13 cellular contexts compared by ENCODE assay signal in the genomic region with DNA sequence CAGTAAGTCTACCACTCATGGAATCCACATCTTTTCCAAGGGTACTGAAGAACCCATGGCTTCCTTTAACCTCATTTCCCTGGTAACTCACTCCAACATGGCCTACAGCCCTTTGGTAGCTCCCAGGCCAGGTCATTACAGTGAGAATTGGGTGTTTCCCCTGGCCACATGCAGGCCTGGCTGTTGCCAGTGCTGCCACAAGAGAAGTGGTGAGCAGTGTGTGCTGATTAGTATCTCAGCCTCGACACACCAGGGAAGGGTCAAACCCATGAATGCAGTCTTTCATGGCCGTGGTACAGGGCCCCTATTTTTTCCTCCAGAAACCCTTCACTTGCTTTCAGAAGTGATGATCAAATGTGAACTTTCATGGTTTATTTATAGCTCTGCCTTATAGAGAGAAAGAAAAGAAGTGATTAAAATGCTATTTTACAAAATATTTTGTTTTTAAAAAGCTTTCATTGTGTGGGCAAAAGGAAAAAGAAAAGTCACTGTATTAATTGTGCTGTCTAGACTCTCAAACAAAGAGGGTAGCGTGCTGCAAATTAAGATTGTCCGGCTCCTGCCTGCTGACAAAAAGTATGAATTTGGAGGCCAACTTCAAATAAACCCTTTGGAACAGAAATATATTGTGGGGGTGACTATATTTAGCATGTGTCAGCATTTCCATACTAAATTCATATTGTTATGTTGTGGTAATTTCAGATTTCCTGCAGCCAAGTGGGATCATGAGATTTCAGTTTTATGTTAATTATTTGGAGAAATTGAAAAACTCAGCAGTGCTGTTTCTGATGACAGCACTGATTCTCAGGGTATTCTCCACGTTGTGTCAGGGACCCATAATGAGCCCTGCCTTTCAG.
DNase-seq lines count a peak whose midpoint lies in the region; ATAC-seq lines count a peak whose summit lies in the region.
"Had no signal": no experiment of that assay in that cellular context is flagged by ENCODE, and none has a peak within 500 bp of the region (broad histone marks: within the 10 kb centered on the region; RNA-seq: fewer than 3 reads in every experiment).

No MANE protein-coding gene starts in this region.

- ATAC-seq in GM18498 (IDR thresholded peaks at IDR 0.05; ENCODE audit: unreplicated experiment), result peak; percentile 80
- peak; percentile 39 for ATAC-seq in GM21515 (IDR thresholded peaks at IDR 0.05; ENCODE audit: unreplicated experiment)
- ATAC-seq in HG03432 (IDR thresholded peaks at IDR 0.05; ENCODE audit: unreplicated experiment), result peak; percentile 89
- peak; percentile 46 for ATAC-seq in left lobe of liver
- no peak for ATAC-seq in aorta (ENCODE audit: low FRiP score)

- no peaks in the 10 kb centered on the region for H3K27me3 ChIP-seq in aorta (ENCODE audit: control insufficient read depth in 1 of 2, insufficient read depth in 2 of 2, low read length in 1 of 2)

- H3K4me3 Mint-ChIP-seq in activated T-cell treated with anti-CD3 and anti-CD28 coated beads, Interleukin-2, amount 50 U/mL, for 24 hours, result no peak overlapping the region
- H3K4me3 Mint-ChIP-seq: CD14-positive monocyte, mesothelial cell of epicardium had no signal

- WGBS in aorta, 2 donors, result 45 to 55% methylated on average over 5 of the region's 5 CpGs

- H3K4me1 ChIP-seq in aorta (ENCODE audit: control insufficient read depth in 1 of 2, insufficient read depth in 2 of 2, low read length in 2 of 2), result no peaks in the 10 kb centered on the region

- no peak overlapping the region for H3K27ac ChIP-seq in aorta (ENCODE audit: low read depth in 1 of 2, low read length in 2 of 2)

- H3K4me1 Mint-ChIP-seq in activated T-cell treated with anti-CD3 and anti-CD28 coated beads, Interleukin-2, amount 50 U/mL, for 24 hours (ENCODE audit: low read depth), result peaks cover 6% of the 10 kb centered on the region

- no peaks in the 10 kb centered on the region for H3K27me3 Mint-ChIP-seq in activated T-cell treated with anti-CD3 and anti-CD28 coated beads, Interleukin-2, amount 50 U/mL, for 24 hours

- H3K36me3 Mint-ChIP-seq in activated T-cell treated with anti-CD3 and anti-CD28 coated beads, Interleukin-2, amount 50 U/mL, for 24 hours (ENCODE audit: low read depth), result no peaks in the 10 kb centered on the region
- H3K36me3 Mint-ChIP-seq: CD14-positive monocyte, mesothelial cell of epicardium had no signal

- DNase-seq in left lobe of liver (ENCODE audit: low spot score), result no peak
- DNase-seq in activated T-cell treated with anti-CD3 and anti-CD28 coated beads, Interleukin-2, amount 50 U/mL, for 24 hours, result no peak
- no peak for DNase-seq in AG08395 (ENCODE audit: low spot score)
- no peak for DNase-seq in NCI-H446 (lab: John Stamatoyannopoulos, UW)
- no peak for DNase-seq in aorta
- DNase-seq: activated CD4-positive, alpha-beta T cell treated with anti-CD3 and anti-CD28 coated beads, Interleukin-2, amount 50 U/mL, for 48 hours; NCI-H2107; SIG-M5 had no signal

- no peak overlapping the region for H3K4me3 ChIP-seq in aorta (ENCODE audit: low read length in 2 of 2)

- H3K9me3 Mint-ChIP-seq in activated T-cell treated with anti-CD3 and anti-CD28 coated beads, Interleukin-2, amount 50 U/mL, for 24 hours, result no peaks in the 10 kb centered on the region
- H3K9me3 Mint-ChIP-seq: CD14-positive monocyte, mesothelial cell of epicardium had no signal

- H3K36me3 ChIP-seq in aorta (ENCODE audit: control insufficient read depth in 1 of 2, insufficient read depth in 2 of 2, low read length in 1 of 2), result peaks cover 0 to 2% of the 10 kb centered on the region in 2 donors

- H3K27ac Mint-ChIP-seq in activated T-cell treated with anti-CD3 and anti-CD28 coated beads, Interleukin-2, amount 50 U/mL, for 24 hours, result no peak overlapping the region
- H3K27ac Mint-ChIP-seq: CD14-positive monocyte, mesothelial cell of epicardium had no signal

- no peaks in the 10 kb centered on the region for H3K9me3 ChIP-seq in aorta (ENCODE audit: control insufficient read depth, low read length)

- intact Hi-C loops in aorta (cut with DNase I), result no loop called here
